Comparison of ENCODE assay signal across 22 cellular contexts in genomic region chr1:215718888-215719287, GRCh38.
"Had no signal": no experiment of that assay in that cellular context is flagged by ENCODE, and none has a peak within 500 bp of the region (broad histone marks: within the 10 kb centered on the region; RNA-seq: fewer than 3 reads in every experiment).

No MANE protein-coding gene starts in this region.

- H3K4me3 ChIP-seq: gastroesophageal sphincter, lower lobe of right lung, pancreas, prostate gland, tibial nerve had no signal

- DNase-seq: activated CD4-positive, alpha-beta T cell treated with anti-CD3 and anti-CD28 coated beads for 4 hours; activated CD4-positive, alpha-beta T cell treated with anti-CD3 and anti-CD28 coated beads, Interleukin-2, amount 50 U/mL, for 48 hours; activated CD8-positive, alpha-beta memory T cell treated with anti-CD3 and anti-CD28 coated beads for 24 hours; activated effector memory CD4-positive, alpha-beta T cell treated with Interleukin-2 at 50 U/mL for 16 hours; activated naive CD4-positive, alpha-beta T cell treated with Interleukin-2 at 50 U/mL for 16 hours; anterior cingulate cortex; dermis blood vessel endothelial cell; effector CD4-positive, alpha-beta T cell; hippocampal formation; kidney; left colon; lower lobe of right lung; naive thymus-derived CD8-positive, alpha-beta T cell; nucleus accumbens; pancreas; retina; stimulated activated CD4-positive, alpha-beta T cell treated with anti-CD3 and anti-CD28 coated beads, Interleukin-15, amount 100 ng/mL, for 24 hours; stimulated activated naive CD4-positive, alpha-beta T cell treated with Interleukin-2 at 50 U/mL for 16 hours; T-helper 9 cell had no signal
